In the genomic region with DNA sequence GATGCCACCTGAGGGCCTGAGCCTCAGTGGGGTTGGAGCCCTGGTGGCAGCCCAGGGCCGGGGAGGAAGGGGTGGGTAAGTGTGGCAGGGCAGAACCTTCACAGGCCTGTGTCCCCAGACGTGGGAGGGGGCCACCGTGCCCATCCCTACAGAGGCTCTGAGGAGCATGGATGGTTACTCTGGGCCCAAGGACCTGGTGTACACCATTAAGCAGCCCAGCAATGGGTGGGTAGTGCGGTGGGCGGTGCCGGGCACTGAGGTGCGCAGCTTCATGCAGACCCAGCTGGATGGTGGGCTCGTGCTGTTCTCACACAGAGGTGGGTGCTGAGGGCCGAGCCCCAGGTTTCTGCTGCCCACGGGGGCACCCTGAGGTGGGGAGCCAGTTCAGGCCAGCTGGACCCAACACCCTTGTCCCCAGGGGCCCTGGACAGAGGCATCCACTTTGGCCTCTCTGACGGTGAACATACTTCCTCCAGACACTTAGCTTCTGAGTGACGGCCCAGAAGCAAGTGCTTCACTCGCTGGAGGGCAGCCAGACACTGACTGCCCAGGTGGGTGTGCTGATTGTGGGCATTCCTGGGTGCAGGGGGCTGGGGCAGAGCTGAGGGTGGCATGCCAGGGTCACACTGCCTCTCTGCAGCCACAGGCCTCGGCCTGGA, we compare ENCODE assay signal across 1 cellular context. TPM values are rescaled to one million over a fixed set of nuclear protein-coding genes. Genes with fewer than 3 reads are reported as not detected.
"Had no signal": no experiment of that assay in that cellular context is flagged by ENCODE, and none has a peak within 500 bp of the region (broad histone marks: within the 10 kb centered on the region; RNA-seq: fewer than 3 reads in every experiment).

No MANE protein-coding gene starts in this region.

RNA-seq across cellular contexts. Expression of a gene that starts 38.9 kb away (rescaled TPM):
- polyA plus RNA-seq: IgD-negative memory B cell had no signal
